In genomic region chr6:83859410-83860346, GRCh38 we compare ENCODE assay signal across 1 cellular context.
A peak's percentile ranks its signal among the peaks of the same experiment; 100 is the strongest.
TF ChIP-seq lines count a peak whose summit lies in the region.

TSS of gene CYB5R4 (plus strand) at chr6:83859689. CDS start at chr6:83859783, 94 bp downstream.

TF ChIP-seq in K562, 482 proteins besides CTCF, POLR2A, EP300 and RAD21 (continued from another document and continues in another):
- TF ChIP-seq GTF3C2 (IDR thresholded peaks at IDR 0.05; ENCODE audit: borderline replicate concordance, extremely low read depth, insufficient read length), result no peak
- TF ChIP-seq SLC30A9 (CRISPR knock-in tag; IDR thresholded peaks at IDR 0.05), result no peak
- no peak for TF ChIP-seq EWSR1 (IDR thresholded peaks at IDR 0.05; ENCODE audit: borderline replicate concordance, low read depth, partially characterized antibody)
- no peak for TF ChIP-seq JUNB (CRISPR knock-in tag; conservative IDR thresholded peaks at IDR 0.05)
- TF ChIP-seq ETV6 (IDR thresholded peaks at IDR 0.05; ENCODE audit: borderline replicate concordance in 1 of 2, low read depth in 2 of 2, low read length in 1 of 2), result no peak; a peak in 1 of 4 replicates
- peak; percentile 91; the same call in 1 of the 2 replicates for TF ChIP-seq ETV6 (CRISPR knock-in tag; IDR thresholded peaks at IDR 0.05; ENCODE audit: borderline replicate concordance)
- TF ChIP-seq RBM22 (IDR thresholded peaks at IDR 0.05; ENCODE audit: low read depth, low read length, poor library complexity, severe bottlenecking), result no peak
- no peak for TF ChIP-seq ZFP91 (CRISPR knock-in tag; IDR thresholded peaks at IDR 0.05)
- TF ChIP-seq ZC3H11A (IDR thresholded peaks at IDR 0.05; ENCODE audit: low read depth, low read length), result peak; percentile 63; the same call in 1 of the 2 replicates
- TF ChIP-seq WHSC1 (IDR thresholded peaks at IDR 0.05; ENCODE audit: low read length), result no peak
- TF ChIP-seq ZNF23 (CRISPR knock-in tag; IDR thresholded peaks at IDR 0.05), result 0 out of 2 replicates have a peak, but pooled peaks have one; percentile 41
- no peak for TF ChIP-seq SMAD2 (IDR thresholded peaks at IDR 0.05; ENCODE audit: low read depth, low read length)
- peak; percentile 55; the same call in 1 of the 2 replicates for TF ChIP-seq USF1 (CRISPR knock-in tag; IDR thresholded peaks at IDR 0.05)
- TF ChIP-seq PHB2 (IDR thresholded peaks at IDR 0.05; ENCODE audit: low read depth), result peak; percentile 58; the same call in 1 of the 2 replicates
- peak; percentile 51 for TF ChIP-seq BRD9 (IDR thresholded peaks at IDR 0.05; ENCODE audit: low read depth, partially characterized antibody)
- peak; percentile 71 for TF ChIP-seq RBM39 (optimal IDR thresholded peaks at IDR 0.05; ENCODE audit: low read depth, low read length)
- no peak; the same call in 1 of the 2 replicates for TF ChIP-seq L3MBTL2 (IDR thresholded peaks at IDR 0.05)
- TF ChIP-seq PTRF (tag; IDR thresholded peaks at IDR 0.05), result no peak
- TF ChIP-seq TARDBP (IDR thresholded peaks at IDR 0.05), result peak; percentile 73
- TF ChIP-seq E2F8 (IDR thresholded peaks at IDR 0.05; ENCODE audit: low read depth, partially characterized antibody), result peak; percentile 81
- TF ChIP-seq NFE2L1 (tag; IDR thresholded peaks at IDR 0.05; ENCODE audit: borderline replicate concordance, low read depth), result peak; percentile 23; the same call in 1 of the 2 replicates
- TF ChIP-seq RB1 (IDR thresholded peaks at IDR 0.05; ENCODE audit: low read depth), result peak; percentile 79; the same call in 1 of the 2 replicates
- peak; percentile 84 for TF ChIP-seq SMAD3 (CRISPR knock-in tag; conservative IDR thresholded peaks at IDR 0.05)
- TF ChIP-seq CBFA2T2 (conservative IDR thresholded peaks at IDR 0.05), result no peak
- peak; percentile 53; the same call in 1 of the 2 replicates for TF ChIP-seq MEF2D (tag; conservative IDR thresholded peaks at IDR 0.05; ENCODE audit: low read depth)
- TF ChIP-seq CLOCK (CRISPR knock-in tag; IDR thresholded peaks at IDR 0.05; ENCODE audit: borderline replicate concordance), result no peak
- no peak for TF ChIP-seq ZKSCAN3 (CRISPR knock-in tag; IDR thresholded peaks at IDR 0.05)
- TF ChIP-seq SMARCA4 (IDR thresholded peaks at IDR 0.05), result peak; percentile 45; the same call in 1 of the 2 replicates
- peak; percentile 100 for TF ChIP-seq MIER1 (IDR thresholded peaks at IDR 0.05; ENCODE audit: low read depth)
- no peak for TF ChIP-seq NELFE (IDR thresholded peaks at IDR 0.05; ENCODE audit: insufficient read depth, insufficient read length)
- no peak for TF ChIP-seq ELK3 (CRISPR knock-in tag; IDR thresholded peaks at IDR 0.05)
- TF ChIP-seq EGR1 (conservative IDR thresholded peaks at IDR 0.05), result peak; percentile 38; the same call in 1 of the 2 replicates
- peak in 1 of 2 experiments; percentile 95; a peak in 2 of 3 replicates for TF ChIP-seq CBX3 (IDR thresholded peaks at IDR 0.05; ENCODE audit: borderline replicate concordance in 1 of 2, low read length in 2 of 2)
- TF ChIP-seq KDM4B (IDR thresholded peaks at IDR 0.05; ENCODE audit: borderline replicate concordance in 2 of 2, low read depth in 1 of 2), result no peak
- no peak for TF ChIP-seq MITF (IDR thresholded peaks at IDR 0.05)
- TF ChIP-seq MCM3 (IDR thresholded peaks at IDR 0.05), result no peak
- 0 out of 2 replicates have a peak, but pooled peaks have one; percentile 22 for TF ChIP-seq KHSRP (IDR thresholded peaks at IDR 0.05)
- TF ChIP-seq CREB5 (CRISPR knock-in tag; IDR thresholded peaks at IDR 0.05), result no peak
- peak; percentile 73 for TF ChIP-seq ZBTB1 (CRISPR knock-in tag; IDR thresholded peaks at IDR 0.05; ENCODE audit: borderline replicate concordance, low read depth)
- no peak for TF ChIP-seq PPARD (CRISPR knock-in tag; IDR thresholded peaks at IDR 0.05)
- TF ChIP-seq TEAD4 (IDR thresholded peaks at IDR 0.05; ENCODE audit: low read length), result peak; percentile 57
- peak; percentile 90 for TF ChIP-seq TEAD4 (CRISPR knock-in tag; IDR thresholded peaks at IDR 0.05; ENCODE audit: borderline replicate concordance)
